15 cellular contexts compared by ENCODE assay signal in the genomic region with DNA sequence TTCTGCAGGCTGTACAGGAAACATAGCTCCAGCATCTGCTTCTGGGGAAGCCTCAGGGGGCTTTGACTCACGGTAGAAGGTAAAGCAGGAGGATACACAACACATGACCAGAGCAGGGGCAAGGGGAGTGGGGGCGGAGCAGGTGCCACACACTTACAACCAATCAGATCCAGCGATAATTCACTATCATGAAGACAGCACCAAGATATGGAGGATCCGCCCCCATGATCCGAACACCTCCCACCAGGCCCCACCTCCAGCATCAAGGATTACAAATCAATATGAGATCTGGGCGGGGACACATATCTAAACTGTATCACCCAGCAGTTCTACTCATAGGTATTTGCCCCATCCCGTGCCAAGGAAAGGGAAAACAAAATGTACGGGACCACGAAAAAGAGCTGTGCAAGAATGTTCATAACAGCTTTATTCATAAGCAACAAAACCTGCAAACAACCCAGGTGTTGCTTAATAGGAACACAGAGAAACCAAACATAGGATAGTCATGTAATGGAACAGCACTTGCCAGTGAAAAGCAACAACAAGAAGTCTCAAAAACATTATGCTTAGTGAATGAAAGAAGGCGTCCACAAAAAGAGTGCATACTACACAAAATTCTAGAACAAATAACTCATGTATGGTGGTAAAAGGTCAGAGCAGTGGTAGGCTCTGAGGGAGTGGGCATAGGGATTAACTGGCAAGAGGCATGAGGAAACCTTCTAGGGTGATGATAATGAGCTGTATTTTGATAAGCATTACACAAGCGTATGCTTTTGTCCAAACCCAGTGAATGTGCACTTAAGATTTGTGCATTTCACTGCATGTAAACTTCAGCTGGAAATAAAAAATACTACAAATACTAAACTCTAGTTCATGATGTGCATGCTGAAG.
DNase-seq lines count a peak whose midpoint lies in the region; ATAC-seq and TF ChIP-seq lines count a peak whose summit lies in the region.
"Had no signal": no experiment of that assay in that cellular context is flagged by ENCODE, and none has a peak within 500 bp of the region (broad histone marks: within the 10 kb centered on the region; RNA-seq: fewer than 3 reads in every experiment).

No MANE protein-coding gene starts in this region.

- in situ Hi-C loops in brain microvascular endothelial cell (cut with HindIII; ENCODE audit: low pct_ligation_motif_present, low sequenced_read_pairs), result no loop called here
- in situ Hi-C loops in G401 (cut with HindIII; ENCODE audit: low sequenced_read_pairs), result no loop called here

- H3K27me3 ChIP-seq in brain microvascular endothelial cell (replicated peaks), result no peaks in the 10 kb centered on the region

- no peak for TF ChIP-seq CTCF in brain microvascular endothelial cell (IDR thresholded peaks at IDR 0.05; ENCODE audit: low read depth, low read length, missing control alignments)

- peaks cover 4% of the 10 kb centered on the region for H3K9me3 Mint-ChIP-seq in activated CD4-positive, alpha-beta T cell treated with anti-CD3 and anti-CD28 coated beads for 36 hours (ENCODE audit: low read depth)

- H3K36me3 Mint-ChIP-seq in activated CD4-positive, alpha-beta T cell treated with anti-CD3 and anti-CD28 coated beads for 36 hours (ENCODE audit: low read depth), result peaks cover 2% of the 10 kb centered on the region

- POLR2A ChIA-PET in activated CD4-positive, alpha-beta T cell treated with anti-CD3 and anti-CD28 coated beads for 36 hours (lab: Charles Lee), result interaction anchor here (0.6 kb wide), 1 partner anchor 284 kb away, joined by 4 read pairs; no protein-coding TSS in a partner anchor

- H3K27me3 Mint-ChIP-seq in activated CD4-positive, alpha-beta T cell treated with anti-CD3 and anti-CD28 coated beads for 36 hours, result no peaks in the 10 kb centered on the region

- DNase-seq in activated CD4-positive, alpha-beta T cell treated with anti-CD3 and anti-CD28 coated beads for 36 hours, result peak; percentile 5
- no peak for DNase-seq in activated CD4-positive, alpha-beta T cell treated with anti-CD3 and anti-CD28 coated beads, Interleukin-2, amount 50 U/mL, for 1 hour
- peak; percentile 19 for DNase-seq in NAMALWA (ENCODE audit: low spot score)
- no peak for DNase-seq in brain microvascular endothelial cell
- peak; percentile 38 for DNase-seq in renal cortical epithelial cell (ENCODE audit: low read depth)
- no peak for DNase-seq in G401 (ENCODE audit: low spot score)
- no peak for DNase-seq in SHP77 treated with DMSO at 0.1 percent for 48 hours (lab: John Stamatoyannopoulos, UW)
- DNase-seq: 8988T; activated naive CD4-positive, alpha-beta T cell treated with Interleukin-2 at 50 U/mL for 16 hours; hippocampal formation; small intestine; SW 1271 had no signal

- no peak overlapping the region for H3K4me3 Mint-ChIP-seq in activated CD4-positive, alpha-beta T cell treated with anti-CD3 and anti-CD28 coated beads for 36 hours

- CTCF ChIA-PET in activated CD4-positive, alpha-beta T cell treated with anti-CD3 and anti-CD28 coated beads for 36 hours (lab: Charles Lee), result no interaction called here

- no peaks in the 10 kb centered on the region for H3K36me3 ChIP-seq in brain microvascular endothelial cell (replicated peaks)
- H3K36me3 ChIP-seq: thoracic aorta had no signal

- H3K27ac Mint-ChIP-seq in activated CD4-positive, alpha-beta T cell treated with anti-CD3 and anti-CD28 coated beads for 36 hours, result peak overlapping the region; percentile 47

- H3K4me1 Mint-ChIP-seq in activated CD4-positive, alpha-beta T cell treated with anti-CD3 and anti-CD28 coated beads for 36 hours, result peaks cover 40% of the 10 kb centered on the region

- H3K4me3 ChIP-seq in brain microvascular endothelial cell (ENCODE audit: low read depth, low read length), result no peak overlapping the region
- H3K4me3 ChIP-seq: lung, thoracic aorta had no signal

- H3K27ac ChIP-seq in brain microvascular endothelial cell, result peak overlapping the region; percentile 26
- H3K27ac ChIP-seq: thoracic aorta had no signal

- intact Hi-C loops in activated CD4-positive, alpha-beta T cell treated with anti-CD3 and anti-CD28 coated beads for 36 hours (cut with DNase I, micrococcal nuclease), result loop anchor here (5.0 to 10.0 kb wide), 4 partner anchors 120 to 300 kb away; a partner anchor contains a TSS

- no peak for ATAC-seq in activated CD4-positive, alpha-beta T cell treated with anti-CD3 and anti-CD28 coated beads for 36 hours
- no peak for ATAC-seq in HG03354 (IDR thresholded peaks at IDR 0.05; ENCODE audit: poor library complexity, severe bottlenecking, unreplicated experiment)

Comparison
In these comparisons a context has a peak if more than half of its experiments do, and no peak if none do; other contexts are left out.
1. DNase-seq: peak in activated CD4-positive, alpha-beta T cell treated with anti-CD3 and anti-CD28 coated beads for 36 hours (single experiment), NAMALWA (single experiment) and renal cortical epithelial cell (single experiment); none in activated CD4-positive, alpha-beta T cell treated with anti-CD3 and anti-CD28 coated beads, Interleukin-2, amount 50 U/mL, for 1 hour (single experiment), brain microvascular endothelial cell (single experiment), G401 (single experiment) and SHP77 treated with DMSO at 0.1 percent for 48 hours (single experiment).